Comparison of ENCODE assay signal across 8 cellular contexts in the genomic region with DNA sequence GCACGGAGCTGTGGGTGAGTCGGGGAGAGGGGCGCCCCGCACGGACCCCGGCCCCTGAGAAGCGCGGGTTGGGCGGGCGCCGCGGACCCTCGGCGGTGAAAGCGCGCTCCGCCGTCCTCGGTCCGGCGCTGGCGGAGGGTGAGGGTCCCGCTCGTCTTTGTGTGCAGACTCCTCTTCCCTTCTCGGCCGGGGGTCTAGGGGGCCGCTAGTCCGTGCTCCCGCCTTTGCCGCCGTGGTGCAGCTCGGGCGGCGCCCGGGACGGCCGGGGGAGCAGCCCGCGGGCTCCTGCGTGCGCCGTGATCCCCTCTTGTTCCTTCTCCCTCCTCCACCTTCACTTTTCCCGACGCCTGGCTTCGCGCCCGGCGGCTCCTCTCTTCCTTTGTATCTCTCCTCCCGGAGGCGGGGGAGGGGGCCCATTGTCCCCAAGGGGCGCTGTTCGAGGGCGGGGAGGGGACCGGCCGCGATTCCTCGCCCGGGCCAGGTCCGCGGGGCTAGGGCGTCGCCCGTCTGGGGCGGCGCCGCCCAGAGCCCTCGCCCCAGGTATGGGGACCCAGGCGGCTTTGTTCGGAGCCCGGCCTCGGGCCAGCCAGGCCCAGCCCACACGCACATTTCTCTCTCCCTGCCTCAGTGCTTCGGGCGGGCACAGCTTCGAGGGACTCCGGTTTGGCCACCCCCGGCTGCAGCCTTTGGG. TPM values are rescaled to one million over a fixed set of nuclear protein-coding genes. Genes with fewer than 3 reads are reported as not detected.
DNase-seq lines count a peak whose midpoint lies in the region; ATAC-seq and TF ChIP-seq lines count a peak whose summit lies in the region.

No MANE protein-coding gene starts in this region.

- H3K4me3 ChIP-seq in AG10803 (ENCODE audit: low read length) (peak overlapping the region; percentile 70), astrocyte of the spinal cord (ENCODE audit: low read depth, low read length) (peak overlapping the region; percentile 88), iPS-15b (ENCODE audit: low read depth, low read length) (peak overlapping the region; percentile 98), skeletal muscle cell (ENCODE audit: low read depth, low read length) (peak overlapping the region; percentile 97)

- no peaks in the 10 kb centered on the region for H3K27me3 ChIP-seq in iPS-15b (ENCODE audit: control insufficient read depth, insufficient read depth, low read length)

- DNase-seq in AG10803 (ENCODE audit: low read depth) (no peak), GM13976 (ENCODE audit: low spot score) (peak; percentile 59), NCI-H345 (lab: John Stamatoyannopoulos, UW) (peak; percentile 76), astrocyte of the spinal cord (ENCODE audit: low read depth, low spot score) (peak; percentile 23), skeletal muscle cell (ENCODE audit: low read depth) (no peak), A172 (ENCODE audit: low spot score) (no peak)

- in situ Hi-C loops in GM13976 (cut with MboI; ENCODE audit: low sequenced_read_pairs, unreplicated experiment): loop anchor here (10.0 kb wide), 2 partner anchors 176 to 376 kb away; no protein-coding TSS in a partner anchor
- in situ Hi-C loops in astrocyte of the spinal cord (cut with HindIII; ENCODE audit: low sequenced_read_pairs): no loop called here

- no peak for ATAC-seq in HG03135 (IDR thresholded peaks at IDR 0.05; ENCODE audit: unreplicated experiment)

- peaks cover 17% of the 10 kb centered on the region for H3K4me1 ChIP-seq in iPS-15b (ENCODE audit: control insufficient read depth, insufficient read depth, low read length)

- peak overlapping the region; percentile 93 for H3K9ac ChIP-seq in iPS-15b (ENCODE audit: low read depth, low read length)

- H3K36me3 ChIP-seq in iPS-15b (ENCODE audit: control insufficient read depth, insufficient read depth, low read length): no peaks in the 10 kb centered on the region

- H3K9me3 ChIP-seq in iPS-15b (ENCODE audit: control insufficient read depth, insufficient read depth, low read length): no peaks in the 10 kb centered on the region

- TF ChIP-seq CTCF in AG10803 (conservative IDR thresholded peaks at IDR 0.05; ENCODE audit: low read length) (no peak), GM13976 (IDR thresholded peaks at IDR 0.05; ENCODE audit: borderline replicate concordance, control extremely low read depth, extremely low read depth, insufficient read depth, missing control alignments) (no peak), astrocyte of the spinal cord (IDR thresholded peaks at IDR 0.05; ENCODE audit: low read depth, low read length) (no peak)

RNA-seq across cellular contexts. Expression of a gene that starts 0.5 kb away (rescaled TPM):
- total RNA-seq in A172 (2014; rRNA removed; shearing (Covaris generic)): 27.1 and 34.9 TPM in 2 replicates

Comparison
In these comparisons a context has a peak if more than half of its experiments do, and no peak if none do; other contexts are left out.
1. DNase-seq: peak in GM13976 (single experiment), NCI-H345 (single experiment) and astrocyte of the spinal cord (single experiment); none in AG10803 (single experiment), skeletal muscle cell (single experiment) and A172 (single experiment).
2. Peak in every context shown above with its lines, with median percentiles within 50 percentile points of each other: H3K4me3 ChIP-seq.